Comparison of ENCODE assay signal across 8 cellular contexts in the genomic region with DNA sequence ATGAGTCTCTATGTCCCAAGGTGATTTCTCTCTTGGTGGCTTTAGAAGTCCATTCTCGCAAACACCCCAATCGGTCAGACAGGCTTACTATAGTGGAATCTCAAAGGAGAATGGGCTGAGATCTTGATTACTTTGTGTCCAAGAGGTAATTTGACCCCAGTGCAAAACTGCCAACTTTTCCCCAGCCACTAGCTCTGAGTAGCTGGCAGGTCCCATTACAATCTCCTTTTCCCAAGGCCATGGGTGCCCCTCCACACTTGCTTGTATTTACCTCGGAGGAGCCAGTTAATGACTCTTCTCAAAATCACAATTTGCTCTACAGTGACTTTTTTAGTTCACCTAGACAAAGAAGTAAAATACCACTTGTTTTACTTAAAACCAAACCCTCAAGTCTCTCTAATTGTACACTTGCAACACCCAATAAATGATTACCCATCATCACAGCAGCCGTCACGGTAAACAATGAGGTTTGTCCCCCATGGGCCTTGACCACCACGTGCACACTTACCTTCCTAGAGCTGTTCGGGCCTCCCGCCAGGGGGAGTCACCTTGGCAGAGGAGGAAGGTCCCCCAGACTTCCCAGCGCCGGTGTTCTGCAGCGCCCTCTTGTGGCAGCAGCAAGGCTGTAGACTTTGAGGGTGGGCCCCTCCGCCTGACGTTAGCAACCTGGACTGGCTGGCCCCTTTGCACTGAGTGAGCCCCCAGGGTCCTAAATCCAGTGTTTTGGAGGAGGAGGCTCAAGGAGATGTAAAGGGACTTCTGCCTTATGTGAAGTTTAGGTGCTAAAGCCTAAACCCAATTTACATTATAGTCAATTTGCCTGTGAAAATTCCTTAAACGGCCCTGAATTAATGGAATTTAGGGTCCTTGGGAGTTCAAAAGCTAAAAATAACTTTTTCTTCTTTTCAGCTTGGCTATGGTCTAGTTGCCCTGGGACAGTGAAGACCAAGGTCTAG.
DNase-seq lines count a peak whose midpoint lies in the region; ATAC-seq, FAIRE-seq and TF ChIP-seq lines count a peak whose summit lies in the region.

No MANE protein-coding gene starts in this region.

- no peak overlapping the region for H3K27ac ChIP-seq in HEK293 (ENCODE audit: extremely low read depth, low read depth, low read length)

- H3K4me3 ChIP-seq in HEK293 (ENCODE audit: low read depth, low read length) = no peak overlapping the region

- H3K36me3 ChIP-seq in HEK293 (ENCODE audit: control insufficient read depth in 2 of 2, insufficient read depth in 1 of 2, low read length in 2 of 2) = no peaks in the 10 kb centered on the region

- CTCF ChIA-PET in HEK293 (lab: Yijun Ruan, JAX) = interaction anchor here (0.5 to 4.8 kb wide), 36 partner anchors 9 to 624 kb away, joined by 3 to 51 read pairs (median 4); a partner anchor contains a TSS

- H3K4me1 Mint-ChIP-seq in activated T-cell treated with anti-CD3 and anti-CD28 coated beads, Interleukin-2, amount 50 U/mL, for 24 hours (ENCODE audit: low read depth) = peaks cover 2% of the 10 kb centered on the region

- no peaks in the 10 kb centered on the region for H3K9me3 Mint-ChIP-seq in activated T-cell treated with anti-CD3 and anti-CD28 coated beads, Interleukin-2, amount 50 U/mL, for 24 hours

- FAIRE-seq in D721Med (lab: Jason Lieb, UNC) = no peak

- no peaks in the 10 kb centered on the region for H3K4me1 ChIP-seq in HEK293 (ENCODE audit: control insufficient read depth, insufficient read depth, low read length)

- no peak overlapping the region for H3K27ac Mint-ChIP-seq in activated T-cell treated with anti-CD3 and anti-CD28 coated beads, Interleukin-2, amount 50 U/mL, for 24 hours

- no peak for TF ChIP-seq POLR2A in GM18505 (IDR thresholded peaks at IDR 0.05; ENCODE audit: borderline replicate concordance, extremely low read depth, insufficient read depth, insufficient read length)

- POLR2A ChIA-PET in HEK293 (lab: Yijun Ruan, JAX) = interaction anchor here (0.6 to 1.2 kb wide), 3 partner anchors 9 to 671 kb away, joined by 3 read pairs; a partner anchor contains a TSS

- no peak for ATAC-seq in GM18505 (IDR thresholded peaks at IDR 0.05; ENCODE audit: unreplicated experiment)

- DNase-seq in D721Med (ENCODE audit: insufficient read length, low spot score) = peak; percentile 67
- peak; percentile 79 for DNase-seq in OCI-M1 (lab: John Stamatoyannopoulos, UW)
- peak; percentile 80 for DNase-seq in activated T-cell treated with anti-CD3 and anti-CD28 coated beads, Interleukin-2, amount 50 U/mL, for 24 hours
- DNase-seq in germinal center (ENCODE audit: low spot score) = peak; percentile 85
- peak; percentile 43 to 70 for DNase-seq in stimulated activated CD4-positive, alpha-beta T cell treated with anti-CD3 and anti-CD28 coated beads, Interleukin-12 subunit alpha, Interleukin-12 subunit beta, amount 100 ng/mL, for 24 hours (ENCODE audit: low read depth in 2 of 2)
- DNase-seq in hippocampal formation (lab: John Stamatoyannopoulos, UW) = no peak

- no peak overlapping the region for H3K4me3 Mint-ChIP-seq in activated T-cell treated with anti-CD3 and anti-CD28 coated beads, Interleukin-2, amount 50 U/mL, for 24 hours

- TF ChIP-seq CTCF in D721Med (IDR thresholded peaks at IDR 0.05; ENCODE audit: insufficient read depth, missing control alignments) (peak; percentile 69), HEK293 (tag by site-specific recombination; IDR thresholded peaks at IDR 0.05) (peak; percentile 51; the same call in 1 of the 2 replicates)

- no peaks in the 10 kb centered on the region for H3K27me3 Mint-ChIP-seq in activated T-cell treated with anti-CD3 and anti-CD28 coated beads, Interleukin-2, amount 50 U/mL, for 24 hours

- H3K36me3 Mint-ChIP-seq in activated T-cell treated with anti-CD3 and anti-CD28 coated beads, Interleukin-2, amount 50 U/mL, for 24 hours (ENCODE audit: low read depth) = no peaks in the 10 kb centered on the region

- no peaks in the 10 kb centered on the region for H3K9me3 ChIP-seq in HEK293 (ENCODE audit: control insufficient read depth, insufficient read depth, low read depth, low read length)

TF ChIP-seq in HEK293, 187 proteins besides CTCF, POLR2A, EP300 and RAD21 (continues in another document):
- no peak for TF ChIP-seq ZNF560 (tag by site-specific recombination; IDR thresholded peaks at IDR 0.05; ENCODE audit: borderline replicate concordance)
- TF ChIP-seq SP7 (tag by site-specific recombination; IDR thresholded peaks at IDR 0.05) = peak; percentile 29; the same call in 1 of the 2 replicates
- no peak for TF ChIP-seq ZNF558 (tag by site-specific recombination; IDR thresholded peaks at IDR 0.05)
- TF ChIP-seq IKZF3 (tag by site-specific recombination; IDR thresholded peaks at IDR 0.05) = 0 out of 2 replicates have a peak, but pooled peaks have one; percentile 19
- TF ChIP-seq, protein P1, sequence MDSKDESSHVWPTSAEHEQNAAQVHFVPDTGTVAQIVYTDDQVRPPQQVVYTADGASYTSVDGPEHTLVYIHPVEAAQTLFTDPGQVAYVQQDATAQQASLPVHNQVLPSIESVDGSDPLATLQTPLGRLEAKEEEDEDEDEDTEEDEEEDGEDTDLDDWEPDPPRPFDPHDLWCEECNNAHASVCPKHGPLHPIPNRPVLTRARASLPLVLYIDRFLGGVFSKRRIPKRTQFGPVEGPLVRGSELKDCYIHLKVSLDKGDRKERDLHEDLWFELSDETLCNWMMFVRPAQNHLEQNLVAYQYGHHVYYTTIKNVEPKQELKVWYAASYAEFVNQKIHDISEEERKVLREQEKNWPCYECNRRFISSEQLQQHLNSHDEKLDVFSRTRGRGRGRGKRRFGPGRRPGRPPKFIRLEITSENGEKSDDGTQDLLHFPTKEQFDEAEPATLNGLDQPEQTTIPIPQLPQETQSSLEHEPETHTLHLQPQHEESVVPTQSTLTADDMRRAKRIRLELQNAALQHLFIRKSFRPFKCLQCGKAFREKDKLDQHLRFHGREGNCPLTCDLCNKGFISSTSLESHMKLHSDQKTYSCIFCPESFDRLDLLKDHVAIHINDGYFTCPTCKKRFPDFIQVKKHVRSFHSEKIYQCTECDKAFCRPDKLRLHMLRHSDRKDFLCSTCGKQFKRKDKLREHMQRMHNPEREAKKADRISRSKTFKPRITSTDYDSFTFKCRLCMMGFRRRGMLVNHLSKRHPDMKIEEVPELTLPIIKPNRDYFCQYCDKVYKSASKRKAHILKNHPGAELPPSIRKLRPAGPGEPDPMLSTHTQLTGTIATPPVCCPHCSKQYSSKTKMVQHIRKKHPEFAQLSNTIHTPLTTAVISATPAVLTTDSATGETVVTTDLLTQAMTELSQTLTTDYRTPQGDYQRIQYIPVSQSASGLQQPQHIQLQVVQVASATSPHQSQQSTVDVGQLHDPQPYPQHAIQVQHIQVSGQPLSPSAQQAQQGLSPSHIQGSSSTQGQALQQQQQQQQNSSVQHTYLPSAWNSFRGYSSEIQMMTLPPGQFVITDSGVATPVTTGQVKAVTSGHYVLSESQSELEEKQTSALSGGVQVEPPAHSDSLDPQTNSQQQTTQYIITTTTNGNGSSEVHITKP (tag by site-specific recombination; IDR thresholded peaks at IDR 0.05) = 0 out of 2 replicates have a peak, but pooled peaks have one; percentile 9
- TF ChIP-seq, protein P2, sequence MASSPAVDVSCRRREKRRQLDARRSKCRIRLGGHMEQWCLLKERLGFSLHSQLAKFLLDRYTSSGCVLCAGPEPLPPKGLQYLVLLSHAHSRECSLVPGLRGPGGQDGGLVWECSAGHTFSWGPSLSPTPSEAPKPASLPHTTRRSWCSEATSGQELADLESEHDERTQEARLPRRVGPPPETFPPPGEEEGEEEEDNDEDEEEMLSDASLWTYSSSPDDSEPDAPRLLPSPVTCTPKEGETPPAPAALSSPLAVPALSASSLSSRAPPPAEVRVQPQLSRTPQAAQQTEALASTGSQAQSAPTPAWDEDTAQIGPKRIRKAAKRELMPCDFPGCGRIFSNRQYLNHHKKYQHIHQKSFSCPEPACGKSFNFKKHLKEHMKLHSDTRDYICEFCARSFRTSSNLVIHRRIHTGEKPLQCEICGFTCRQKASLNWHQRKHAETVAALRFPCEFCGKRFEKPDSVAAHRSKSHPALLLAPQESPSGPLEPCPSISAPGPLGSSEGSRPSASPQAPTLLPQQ (tag by site-specific recombination; IDR thresholded peaks at IDR 0.05) = peak; percentile 98
- TF ChIP-seq, protein P3, sequence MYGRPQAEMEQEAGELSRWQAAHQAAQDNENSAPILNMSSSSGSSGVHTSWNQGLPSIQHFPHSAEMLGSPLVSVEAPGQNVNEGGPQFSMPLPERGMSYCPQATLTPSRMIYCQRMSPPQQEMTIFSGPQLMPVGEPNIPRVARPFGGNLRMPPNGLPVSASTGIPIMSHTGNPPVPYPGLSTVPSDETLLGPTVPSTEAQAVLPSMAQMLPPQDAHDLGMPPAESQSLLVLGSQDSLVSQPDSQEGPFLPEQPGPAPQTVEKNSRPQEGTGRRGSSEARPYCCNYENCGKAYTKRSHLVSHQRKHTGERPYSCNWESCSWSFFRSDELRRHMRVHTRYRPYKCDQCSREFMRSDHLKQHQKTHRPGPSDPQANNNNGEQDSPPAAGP (tag by site-specific recombination; IDR thresholded peaks at IDR 0.05) = 0 out of 2 replicates have a peak, but pooled peaks have one; percentile 22
- peak; percentile 64 for TF ChIP-seq ZNF501 (tag by site-specific recombination; IDR thresholded peaks at IDR 0.05)
- no peak; the same call in 1 of the 2 replicates for TF ChIP-seq ZBTB7A (tag by site-specific recombination; IDR thresholded peaks at IDR 0.05; ENCODE audit: low read depth)
- no peak for TF ChIP-seq ZNF404 (tag by site-specific recombination; IDR thresholded peaks at IDR 0.05)
- TF ChIP-seq, protein P4, sequence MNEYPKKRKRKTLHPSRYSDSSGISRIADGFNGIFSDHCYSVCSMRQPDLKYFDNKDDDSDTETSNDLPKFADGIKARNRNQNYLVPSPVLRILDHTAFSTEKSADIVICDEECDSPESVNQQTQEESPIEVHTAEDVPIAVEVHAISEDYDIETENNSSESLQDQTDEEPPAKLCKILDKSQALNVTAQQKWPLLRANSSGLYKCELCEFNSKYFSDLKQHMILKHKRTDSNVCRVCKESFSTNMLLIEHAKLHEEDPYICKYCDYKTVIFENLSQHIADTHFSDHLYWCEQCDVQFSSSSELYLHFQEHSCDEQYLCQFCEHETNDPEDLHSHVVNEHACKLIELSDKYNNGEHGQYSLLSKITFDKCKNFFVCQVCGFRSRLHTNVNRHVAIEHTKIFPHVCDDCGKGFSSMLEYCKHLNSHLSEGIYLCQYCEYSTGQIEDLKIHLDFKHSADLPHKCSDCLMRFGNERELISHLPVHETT (tag by site-specific recombination; IDR thresholded peaks at IDR 0.05) = no peak

Comparison
In these comparisons a context has a peak if more than half of its experiments do, and no peak if none do; other contexts are left out.
1. DNase-seq: peak in D721Med (single experiment), OCI-M1 (single experiment), activated T-cell treated with anti-CD3 and anti-CD28 coated beads, Interleukin-2, amount 50 U/mL, for 24 hours (single experiment), germinal center (single experiment) and stimulated activated CD4-positive, alpha-beta T cell treated with anti-CD3 and anti-CD28 coated beads, Interleukin-12 subunit alpha, Interleukin-12 subunit beta, amount 100 ng/mL, for 24 hours (2 of 2); none in hippocampal formation (0 of 2).